In the genomic region with DNA sequence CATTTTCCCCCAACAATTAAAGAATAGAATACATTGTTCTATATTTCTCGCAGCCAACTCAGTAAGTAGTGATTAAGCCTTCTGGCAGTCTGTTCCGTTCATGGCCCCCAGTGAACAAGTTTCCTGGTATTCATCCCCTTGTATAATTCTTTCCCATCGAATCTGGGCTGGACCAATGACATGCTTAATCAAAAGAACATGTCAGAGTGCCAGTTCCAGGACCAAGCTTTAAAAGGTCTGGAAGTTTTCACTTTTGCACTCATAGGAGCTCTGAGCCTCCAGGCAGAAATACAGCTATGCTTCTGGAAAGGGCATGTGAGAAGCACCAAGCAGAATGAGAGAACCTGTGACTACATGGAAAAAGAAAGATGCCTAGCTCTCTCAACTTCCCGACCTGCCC, we compare ENCODE assay signal across 12 cellular contexts. TPM values are rescaled to one million over a fixed set of nuclear protein-coding genes. Genes with fewer than 3 reads are reported as not detected.
A peak's percentile ranks its signal among the peaks of the same experiment; 100 is the strongest.
DNase-seq lines count a peak whose midpoint lies in the region; ATAC-seq lines count a peak whose summit lies in the region.
"Had no signal": no experiment of that assay in that cellular context is flagged by ENCODE, and none has a peak within 500 bp of the region (broad histone marks: within the 10 kb centered on the region; RNA-seq: fewer than 3 reads in every experiment).

No MANE protein-coding gene starts in this region.

- no peak overlapping the region for H3K4me3 Mint-ChIP-seq in activated CD4-positive, alpha-beta memory T cell treated with anti-CD3 and anti-CD28 coated beads for 36 hours

- intact Hi-C loops in sciatic nerve (cut with DNase I) = no loop called here
- intact Hi-C loops in activated CD4-positive, alpha-beta memory T cell treated with anti-CD3 and anti-CD28 coated beads for 36 hours (cut with micrococcal nuclease) = no loop called here

- H3K9me3 Mint-ChIP-seq in activated CD4-positive, alpha-beta memory T cell treated with anti-CD3 and anti-CD28 coated beads for 36 hours = no peaks in the 10 kb centered on the region

- peak; percentile 85 for DNase-seq in AG08395 (ENCODE audit: low spot score)
- DNase-seq in ELR (ENCODE audit: low read depth) = peak; percentile 86
- peak; percentile 27 for DNase-seq in amniotic epithelial cell (ENCODE audit: low read depth)
- peak; percentile 24 for DNase-seq in hepatic stellate cell (ENCODE audit: low spot score)
- DNase-seq in sciatic nerve (ENCODE audit: low spot score) = no peak
- no peak for DNase-seq in HuH-7 (ENCODE audit: low spot score)
- no peak for DNase-seq in activated CD4-positive, alpha-beta memory T cell treated with anti-CD3 and anti-CD28 coated beads for 36 hours
- no peak for DNase-seq in middle frontal gyrus (ENCODE audit: extremely low spot score, low spot score)
- DNase-seq: left ventricle myocardium inferior, NCI-H1092, NCI-H524 had no signal

- no peak overlapping the region for H3K27ac Mint-ChIP-seq in activated CD4-positive, alpha-beta memory T cell treated with anti-CD3 and anti-CD28 coated beads for 36 hours

- H3K27me3 Mint-ChIP-seq in activated CD4-positive, alpha-beta memory T cell treated with anti-CD3 and anti-CD28 coated beads for 36 hours = no peaks in the 10 kb centered on the region

- CTCF ChIA-PET in activated CD4-positive, alpha-beta memory T cell treated with anti-CD3 and anti-CD28 coated beads for 36 hours (lab: Charles Lee) = no interaction called here

- H3K4me1 Mint-ChIP-seq in activated CD4-positive, alpha-beta memory T cell treated with anti-CD3 and anti-CD28 coated beads for 36 hours (ENCODE audit: low read depth) = peaks cover 25% of the 10 kb centered on the region

- no peak for ATAC-seq in sciatic nerve
- ATAC-seq: activated CD4-positive, CD25-positive, alpha-beta regulatory T cell treated with anti-CD3 and anti-CD28 coated beads, Interleukin-2, amount 50 U/mL, for 24 hours had no signal

- POLR2A ChIA-PET in activated CD4-positive, alpha-beta memory T cell treated with anti-CD3 and anti-CD28 coated beads for 36 hours (lab: Charles Lee) = no interaction called here

- H3K36me3 Mint-ChIP-seq in activated CD4-positive, alpha-beta memory T cell treated with anti-CD3 and anti-CD28 coated beads for 36 hours = no peaks in the 10 kb centered on the region

RNA-seq across cellular contexts. Expression of a gene that starts 22.5 kb away (rescaled TPM):
- 45.7 TPM for total RNA-seq in sciatic nerve
- 10 to 100 TPM; 11.8 to 12.2 TPM for total RNA-seq in activated CD4-positive, alpha-beta memory T cell treated with anti-CD3 and anti-CD28 coated beads for 36 hours

Comparison
In these comparisons a context has a peak if more than half of its experiments do, and no peak if none do; other contexts are left out.
1. DNase-seq: peak in AG08395 (single experiment), ELR (single experiment), amniotic epithelial cell (single experiment) and hepatic stellate cell (single experiment); none in sciatic nerve (single experiment), HuH-7 (single experiment), activated CD4-positive, alpha-beta memory T cell treated with anti-CD3 and anti-CD28 coated beads for 36 hours (single experiment) and middle frontal gyrus (single experiment).